Comparison of ENCODE assay signal across 8 cellular contexts in genomic region chr4:48698029-48698901, GRCh38.
DNase-seq lines count a peak whose midpoint lies in the region; ATAC-seq and TF ChIP-seq lines count a peak whose summit lies in the region.

No MANE protein-coding gene starts in this region.

- DNase-seq in mammary epithelial cell (peak; percentile 94), right lobe of liver (peak; percentile 60 to 90 (median 68)), NCI-H146 (lab: John Stamatoyannopoulos, UW) (no peak), ascending aorta (ENCODE audit: low spot score in 2 of 2) (no peak)
- DNase-seq in activated naive CD4-positive, alpha-beta T cell treated with anti-CD3 and anti-CD28 coated beads, Interleukin-2, amount 50 U/mL, for 72 hours (ENCODE audit: low spot score in 2 of 2) = no peak
- DNase-seq in activated CD4-positive, alpha-beta T cell treated with anti-CD3 and anti-CD28 coated beads, Interleukin-2, amount 50 U/mL, for 48 hours = no peak

- no peak for TF ChIP-seq POLR2A in right lobe of liver (IDR thresholded peaks at IDR 0.05)

- H3K9me3 Mint-ChIP-seq in activated naive CD4-positive, alpha-beta T cell treated with anti-CD3 and anti-CD28 coated beads, Interleukin-2, amount 50 U/mL, for 72 hours = no peaks in the 10 kb centered on the region

- in situ Hi-C loops in mammary epithelial cell (cut with MboI; ENCODE audit: low sequenced_read_pairs in 2 of 2) = loop anchor here in 1 of 2 donors (10.0 kb wide), 1 partner anchor 87 kb away; the partner anchor contains the start of gene FRYL

- H3K9ac ChIP-seq in HUES6 (ENCODE audit: low read length) = no peak overlapping the region
- H3K9ac ChIP-seq in mammary epithelial cell (ENCODE audit: insufficient read depth, low read length) = peak overlapping the region; percentile 96

- H2AFZ ChIP-seq in ACC112 (ENCODE audit: low read length, unreplicated experiment) (no peak overlapping the region), mammary epithelial cell (ENCODE audit: low read depth, low read length) (peak overlapping the region; percentile 57)

- TF ChIP-seq CTCF in mammary epithelial cell (conservative IDR thresholded peaks at IDR 0.05 in 1 of 2, IDR thresholded peaks at IDR 0.05 in 1 of 2; ENCODE audit: extremely low read depth in 1 of 2, insufficient read depth in 1 of 2, low read depth in 1 of 2, low read length in 2 of 2) = no peak
- no peak for TF ChIP-seq CTCF in right lobe of liver (IDR thresholded peaks at IDR 0.05)
- TF ChIP-seq CTCF in ascending aorta (IDR thresholded peaks at IDR 0.05) = no peak

- no peaks in the 10 kb centered on the region for H4K20me1 ChIP-seq in mammary epithelial cell (ENCODE audit: insufficient read depth, low read length)

- H3K36me3 ChIP-seq in ACC112 (ENCODE audit: insufficient read depth, low read length) (no peaks in the 10 kb centered on the region), HUES6 (ENCODE audit: control insufficient read depth, insufficient read depth, low read length) (no peaks in the 10 kb centered on the region), mammary epithelial cell (ENCODE audit: insufficient read depth, low read length) (peaks cover 3% of the 10 kb centered on the region), right lobe of liver (no peaks in the 10 kb centered on the region), ascending aorta (no peaks in the 10 kb centered on the region)

- BruUV-seq in mammary epithelial cell (replicated peaks; lab: Mats Ljungman, UMichigan) = no TSS peak

- H3K4me3 ChIP-seq in ACC112 (ENCODE audit: low read depth, low read length) (peak overlapping the region; percentile 48), HUES6 (ENCODE audit: low read depth, low read length) (no peak overlapping the region), mammary epithelial cell (replicated peaks in 1 of 3; ENCODE audit: insufficient read depth in 1 of 3, low read depth in 2 of 3, low read length in 3 of 3) (peak overlapping the region in 2 of 3 experiments; percentile 5 to 66), right lobe of liver (no peak overlapping the region), ascending aorta (no peak overlapping the region)

- H3K27me3 ChIP-seq in ACC112 (ENCODE audit: insufficient read depth, low read length) (no peaks in the 10 kb centered on the region), HUES6 (ENCODE audit: control insufficient read depth, insufficient read depth, low read length) (no peaks in the 10 kb centered on the region), mammary epithelial cell (ENCODE audit: insufficient read depth, low read length) (no peaks in the 10 kb centered on the region), right lobe of liver (no peaks in the 10 kb centered on the region), ascending aorta (no peaks in the 10 kb centered on the region)

- dilution Hi-C loops in mammary epithelial cell (cut with HindIII; ENCODE audit: low sequenced_read_pairs) = no loop called here

- ATAC-seq in right lobe of liver = peak; percentile 95 to 98 (median 96)
- ATAC-seq in activated naive CD4-positive, alpha-beta T cell treated with anti-CD3 and anti-CD28 coated beads, Interleukin-2, amount 50 U/mL, for 72 hours = no peak

- WGBS in mammary epithelial cell (ENCODE audit: low coverage, missing lambda C conversion rate) = 9% methylated on average over 4 of the region's 4 CpGs
- 30% methylated on average over 4 of the region's 4 CpGs for WGBS in right lobe of liver (ENCODE audit: insufficient coverage, low coverage, low lambda C conversion rate, missing lambda C conversion rate)

- H3K36me3 Mint-ChIP-seq in activated naive CD4-positive, alpha-beta T cell treated with anti-CD3 and anti-CD28 coated beads, Interleukin-2, amount 50 U/mL, for 72 hours = no peaks in the 10 kb centered on the region

- H3K4me1 ChIP-seq in ACC112 (ENCODE audit: control insufficient read depth, insufficient read depth, low read length, unreplicated experiment) (peaks cover 36% of the 10 kb centered on the region), HUES6 (ENCODE audit: control insufficient read depth, insufficient read depth, low read length) (peaks cover 46% of the 10 kb centered on the region), mammary epithelial cell (ENCODE audit: insufficient read depth, low read length) (peaks cover 46% of the 10 kb centered on the region), right lobe of liver (peaks cover 0 to 23% (median 0%) of the 10 kb centered on the region in 4 donors), ascending aorta (peaks cover 0 to 10% of the 10 kb centered on the region in 2 donors)

- H3K9me3 ChIP-seq in HUES6 (ENCODE audit: control insufficient read depth, insufficient read depth, low read depth, low read length) (no peaks in the 10 kb centered on the region), mammary epithelial cell (replicated peaks; ENCODE audit: insufficient read depth, low read length) (no peaks in the 10 kb centered on the region), right lobe of liver (no peaks in the 10 kb centered on the region), ascending aorta (no peaks in the 10 kb centered on the region)

- CTCF ChIA-PET in mammary epithelial cell (lab: Charles Lee; ENCODE audit: low non-redundant PET) = interaction anchor here (0.5 to 0.8 kb wide), 3 partner anchors 32 to 120 kb away, joined by 3 to 6 read pairs (median 5); no protein-coding TSS in a partner anchor

- H3K4me2 ChIP-seq in mammary epithelial cell (ENCODE audit: insufficient read depth, low read depth, low read length) = peak overlapping the region; percentile 80

- H3K27ac ChIP-seq in ACC112 (ENCODE audit: low read depth, low read length) = peak overlapping the region; percentile 89
- H3K27ac ChIP-seq in HUES6 (ENCODE audit: low read depth, low read length) = peak overlapping the region; percentile 18; the same call in 1 of the 2 replicates
- peak overlapping the region; percentile 100 for H3K27ac ChIP-seq in mammary epithelial cell (ENCODE audit: insufficient read depth, low read depth, low read length)
- peak overlapping the region in 2 of 3 donors; percentile 34 to 39 for H3K27ac ChIP-seq in right lobe of liver
- no peak overlapping the region for H3K27ac ChIP-seq in ascending aorta

- H3K79me2 ChIP-seq in ACC112 (ENCODE audit: control insufficient read depth, insufficient read depth, low read length, unreplicated experiment) = peaks cover 41% of the 10 kb centered on the region
- peaks cover 64% of the 10 kb centered on the region for H3K79me2 ChIP-seq in mammary epithelial cell (ENCODE audit: insufficient read depth, low read length)

- intact Hi-C loops in mammary epithelial cell (cut with micrococcal nuclease) (loop anchor here (2.0 to 5.0 kb wide), 3 partner anchors 33 to 265 kb away; partner anchors contain the start of gene OCIAD1), right lobe of liver (cut with DNase I) (no loop called here), ascending aorta (cut with DNase I) (no loop called here)

- H3K27ac Mint-ChIP-seq in activated naive CD4-positive, alpha-beta T cell treated with anti-CD3 and anti-CD28 coated beads, Interleukin-2, amount 50 U/mL, for 72 hours = no peak overlapping the region

Comparison
In these comparisons a context has a peak if more than half of its experiments do, and no peak if none do; other contexts are left out.
1. H3K27ac ChIP-seq: peak in ACC112 (single experiment), HUES6 (single experiment), mammary epithelial cell (single experiment) and right lobe of liver (2 of 3); none in ascending aorta (0 of 2).
2. H3K4me3 ChIP-seq: peak in ACC112 (single experiment) and mammary epithelial cell (2 of 3); none in HUES6 (single experiment), right lobe of liver (0 of 3) and ascending aorta (0 of 2).
3. DNase-seq: peak in mammary epithelial cell (single experiment) and right lobe of liver (3 of 3); none in activated naive CD4-positive, alpha-beta T cell treated with anti-CD3 and anti-CD28 coated beads, Interleukin-2, amount 50 U/mL, for 72 hours (0 of 2), NCI-H146 (single experiment), activated CD4-positive, alpha-beta T cell treated with anti-CD3 and anti-CD28 coated beads, Interleukin-2, amount 50 U/mL, for 48 hours (0 of 2) and ascending aorta (0 of 2).
4. ATAC-seq: peak in right lobe of liver (4 of 4); none in activated naive CD4-positive, alpha-beta T cell treated with anti-CD3 and anti-CD28 coated beads, Interleukin-2, amount 50 U/mL, for 72 hours (0 of 2).